14 cellular contexts compared by ENCODE assay signal in genomic region chr7:1112625-1113547, GRCh38.
"Had no signal": no experiment of that assay in that cellular context is flagged by ENCODE, and none has a peak within 500 bp of the region (broad histone marks: within the 10 kb centered on the region; RNA-seq: fewer than 3 reads in every experiment).

No MANE protein-coding gene starts in this region.

- DNase-seq: activated CD4-positive, alpha-beta T cell treated with anti-CD3 and anti-CD28 coated beads, Interleukin-2, amount 50 U/mL, for 48 hours; activated naive CD4-positive, alpha-beta T cell treated with anti-CD3 and anti-CD28 coated beads, Interleukin-2, amount 50 U/mL, for 16 hours; activated T-cell treated with anti-CD3 and anti-CD28 coated beads, Interleukin-2, amount 50 U/mL, for 24 hours; cortex of kidney; effector CD4-positive, alpha-beta T cell; esophagus squamous epithelium; hippocampal formation; nephron progenitor cell; stimulated activated CD4-positive, alpha-beta T cell treated with anti-CD3 and anti-CD28 coated beads, Interleukin-15, amount 100 ng/mL, for 24 hours; stimulated activated CD4-positive, alpha-beta T cell treated with anti-CD3 and anti-CD28 coated beads, Interleukin-4, amount 100 ng/mL, for 1 hour; stimulated activated naive B cell treated with anti-CD40 and anti-IgM and Interleukin-4, amounts not matched to agents 10 μg/mL and 1 μg/mL and 100 μg/mL, for 72 hours; T-helper 17 cell; tibial artery; WERI-Rb-1 had no signal

- ATAC-seq: stimulated activated naive B cell treated with anti-CD40 and anti-IgM and Interleukin-4, amounts not matched to agents 10 μg/mL and 1 μg/mL and 100 μg/mL, for 72 hours; T-helper 17 cell had no signal
